In genomic region chr2:68074050-68074449, GRCh38 we compare ENCODE assay signal across 11 cellular contexts.
"Had no signal": no experiment of that assay in that cellular context is flagged by ENCODE, and none has a peak within 500 bp of the region (broad histone marks: within the 10 kb centered on the region; RNA-seq: fewer than 3 reads in every experiment).

No MANE protein-coding gene starts in this region.

- H3K4me2 ChIP-seq: GM23338 had no signal

- H3K27ac ChIP-seq: GM23248 had no signal

- H3K9ac ChIP-seq: GM23248 had no signal

- FAIRE-seq: H1, H54 had no signal

- ATAC-seq: GM23338, HCT116 had no signal

- H3K9me3 ChIP-seq: HAP-1 had no signal

- H3K4me1 ChIP-seq: HAP-1 had no signal

- DNase-seq: GM23248, GOT3, H7, H9, HCEC 1CT, HFFc6 had no signal

- H3K36me3 ChIP-seq: HAP-1 had no signal

- H3K4me3 ChIP-seq: GM23248, GM23338, HAP-1 had no signal

- H2AFZ ChIP-seq: GM23248, GM23338 had no signal
